In the genomic region with DNA sequence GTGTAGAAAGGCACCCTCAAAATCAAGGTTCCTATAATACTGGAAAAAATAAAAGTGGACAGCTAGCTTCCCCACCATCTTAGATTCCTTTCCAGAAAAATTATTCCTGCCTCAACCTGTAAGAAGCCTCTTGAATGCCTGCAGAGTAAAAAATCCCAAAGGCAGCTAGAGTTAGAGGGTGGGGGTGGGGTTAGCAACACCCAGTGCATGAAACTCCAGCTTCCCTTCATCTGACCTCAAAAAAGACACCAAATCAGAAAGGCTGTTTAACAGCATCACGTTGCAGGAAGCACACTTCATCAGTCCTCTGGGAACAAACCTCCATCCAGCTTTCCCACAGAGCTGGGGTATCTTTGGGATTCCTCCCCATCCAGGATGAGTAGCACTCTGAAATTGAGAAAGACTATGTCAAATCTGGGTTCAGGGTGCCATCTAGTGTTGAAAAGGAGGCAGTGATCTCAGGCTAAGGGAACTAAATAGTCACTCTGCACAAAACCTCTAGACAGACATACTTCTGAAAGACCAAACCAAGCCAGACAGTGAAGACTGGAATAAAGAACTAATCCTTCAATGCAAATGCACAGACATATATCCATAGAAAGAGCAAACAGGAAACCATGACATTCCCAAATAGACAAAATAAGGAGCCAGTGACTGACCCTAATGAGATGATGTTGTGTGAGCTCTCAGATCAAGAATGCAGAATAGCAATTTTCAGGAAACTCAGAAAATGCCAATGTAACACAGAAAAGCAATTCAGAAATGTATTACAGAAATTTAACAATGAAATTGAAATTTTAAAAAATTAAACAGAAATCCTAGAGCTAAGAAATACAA, we compare ENCODE assay signal across 8 cellular contexts.
A peak's percentile ranks its signal among the peaks of the same experiment; 100 is the strongest.
DNase-seq lines count a peak whose midpoint lies in the region; ATAC-seq and TF ChIP-seq lines count a peak whose summit lies in the region.

No MANE protein-coding gene starts in this region.

- peaks cover 6% of the 10 kb centered on the region for H3K4me1 ChIP-seq in MM.1S (ENCODE audit: low read length)

- H3K9me3 ChIP-seq in MM.1S (replicated peaks; ENCODE audit: insufficient read depth, low read length) (no peaks in the 10 kb centered on the region), WERI-Rb-1 (ENCODE audit: severe bottlenecking) (no peaks in the 10 kb centered on the region)

- no peak overlapping the region for H2AFZ ChIP-seq in MM.1S (ENCODE audit: low read length)

- H3K79me2 ChIP-seq in MM.1S (ENCODE audit: low read length): no peaks in the 10 kb centered on the region

- DNase-seq in NCI-H748 (lab: John Stamatoyannopoulos, UW; ENCODE audit: unreplicated experiment): peak; percentile 25
- DNase-seq in NCI-H748 treated with DMSO at 0.1 percent for 48 hours (lab: John Stamatoyannopoulos, UW): no peak
- DNase-seq in MM.1S: peak; percentile 52
- peak; percentile 16 for DNase-seq in WERI-Rb-1
- peak; percentile 13 for DNase-seq in foreskin melanocyte
- peak; percentile 45 for DNase-seq in skeletal muscle cell (ENCODE audit: low read depth)
- no peak for DNase-seq in substantia nigra (lab: John Stamatoyannopoulos, UW)

- peak; percentile 82 for TF ChIP-seq CTCF in MM.1S (IDR thresholded peaks at IDR 0.05; ENCODE audit: low read length)
- TF ChIP-seq CTCF in WERI-Rb-1 (IDR thresholded peaks at IDR 0.05; ENCODE audit: low read depth, low read length): peak; percentile 73

- H3K27me3 ChIP-seq in MM.1S (replicated peaks; ENCODE audit: insufficient read depth, low read length): no peaks in the 10 kb centered on the region
- H3K27me3 ChIP-seq in WERI-Rb-1 (ENCODE audit: insufficient read depth, low read depth, severe bottlenecking): no peaks in the 10 kb centered on the region

- no peaks in the 10 kb centered on the region for H3K9me2 ChIP-seq in MM.1S (replicated peaks; ENCODE audit: insufficient read depth, low read length)

- H3F3A ChIP-seq in MM.1S (ENCODE audit: insufficient read depth, low read length): no peaks in the 10 kb centered on the region

- no peaks in the 10 kb centered on the region for H3K36me3 ChIP-seq in MM.1S (replicated peaks; ENCODE audit: insufficient read depth, low read length)
- H3K36me3 ChIP-seq in WERI-Rb-1: peaks cover under 1% of the 10 kb centered on the region; the same call in 1 of the 2 replicates

- H3K27ac ChIP-seq in MM.1S (ENCODE audit: low read length) (no peak overlapping the region), WERI-Rb-1 (no peak overlapping the region), substantia nigra (ENCODE audit: low read depth, low read length, poor library complexity, severe bottlenecking) (no peak overlapping the region)

- ATAC-seq in GM21723 (IDR thresholded peaks at IDR 0.05; ENCODE audit: unreplicated experiment): peak; percentile 80

- H3K9ac ChIP-seq in MM.1S (ENCODE audit: low read length): no peak overlapping the region

- H3K4me3 ChIP-seq in MM.1S (ENCODE audit: low read length): no peak overlapping the region
- no peak overlapping the region for H3K4me3 ChIP-seq in WERI-Rb-1 (ENCODE audit: low read depth, low read length)
- H3K4me3 ChIP-seq in skeletal muscle cell (ENCODE audit: low read depth, low read length): no peak overlapping the region

- H3K4me2 ChIP-seq in MM.1S (ENCODE audit: low read depth, low read length): no peak overlapping the region

- no peaks in the 10 kb centered on the region for H4K20me1 ChIP-seq in MM.1S (ENCODE audit: insufficient read depth, low read length)

Comparison
In these comparisons a context has a peak if more than half of its experiments do, and no peak if none do; other contexts are left out.
1. DNase-seq: peak in NCI-H748 (single experiment), MM.1S (single experiment), WERI-Rb-1 (single experiment), foreskin melanocyte (single experiment) and skeletal muscle cell (single experiment); none in NCI-H748 treated with DMSO at 0.1 percent for 48 hours (single experiment) and substantia nigra (0 of 49).